Comparison of ENCODE assay signal across 14 cellular contexts in genomic region chrX:1207496-1208025, GRCh38. TPM values are rescaled to one million over a fixed set of nuclear protein-coding genes. Genes with fewer than 3 reads are reported as not detected.
DNase-seq lines count a peak whose midpoint lies in the region; ATAC-seq and TF ChIP-seq lines count a peak whose summit lies in the region.
"Had no signal": no experiment of that assay in that cellular context is flagged by ENCODE, and none has a peak within 500 bp of the region (broad histone marks: within the 10 kb centered on the region; RNA-seq: fewer than 3 reads in every experiment).

No MANE protein-coding gene starts in this region.

- intact Hi-C loops in natural killer cell (cut with micrococcal nuclease), result no loop called here
- intact Hi-C loops in thyroid gland (cut with DNase I), result no loop called here

- H3K27ac Mint-ChIP-seq in natural killer cell treated with Interleukin-12 subunit alpha and Interleukin-12 subunit beta and Interleukin-15 and Interleukin-18, amount 100 ng/mL, for 72 hours, result peak overlapping the region in 1 of 2 donors; percentile 43
- peak overlapping the region in 1 of 2 donors; percentile 75 for H3K27ac Mint-ChIP-seq in natural killer cell

- H4K91ac ChIP-seq in mesenchymal stem cell (ENCODE audit: low read length), result no peak overlapping the region

- no peak for TF ChIP-seq POLR2A in thyroid gland (IDR thresholded peaks at IDR 0.05)

- H3K27me3 Mint-ChIP-seq in natural killer cell treated with Interleukin-12 subunit alpha and Interleukin-12 subunit beta and Interleukin-15 and Interleukin-18, amount 100 ng/mL, for 72 hours, result peaks cover 17 to 21% of the 10 kb centered on the region in 2 donors
- H3K27me3 Mint-ChIP-seq in natural killer cell (ENCODE audit: low read depth in 2 of 2), result peaks cover 0 to 9% of the 10 kb centered on the region in 2 donors

- H3K4me2 ChIP-seq in mesenchymal stem cell (ENCODE audit: low read length, poor library complexity, severe bottlenecking), result no peak overlapping the region

- H3K4me1 ChIP-seq in mesenchymal stem cell (ENCODE audit: control insufficient read depth, insufficient read depth, low read depth, low read length) (peaks cover 2% of the 10 kb centered on the region), thyroid gland (peaks cover 0 to 18% of the 10 kb centered on the region in 2 donors)
- H3K4me1 ChIP-seq: BE2C had no signal

- H3K14ac ChIP-seq in mesenchymal stem cell (ENCODE audit: low read length in 2 of 2), result no peak overlapping the region

- peak overlapping the region; percentile 27 for H3K9ac ChIP-seq in mesenchymal stem cell (ENCODE audit: low read length)

- H3K4me3 ChIP-seq in mesenchymal stem cell (ENCODE audit: insufficient read depth in 1 of 2, low read depth in 1 of 2, low read length in 2 of 2) (no peak overlapping the region), thyroid gland (replicated peaks in 1 of 3) (no peak overlapping the region)
- H3K4me3 ChIP-seq: lung, pancreas, upper lobe of left lung had no signal

- H2BK15ac ChIP-seq in mesenchymal stem cell (ENCODE audit: low read depth, poor library complexity, severe bottlenecking), result no peak overlapping the region

- peaks cover 5% of the 10 kb centered on the region for H3K9me3 Mint-ChIP-seq in natural killer cell treated with Interleukin-12 subunit alpha and Interleukin-12 subunit beta and Interleukin-15 and Interleukin-18, amount 100 ng/mL, for 72 hours
- H3K9me3 Mint-ChIP-seq in natural killer cell, result peaks cover 6% of the 10 kb centered on the region in 2 donors

- peak overlapping the region; percentile 74 for H3K4me3 Mint-ChIP-seq in natural killer cell treated with Interleukin-12 subunit alpha and Interleukin-12 subunit beta and Interleukin-15 and Interleukin-18, amount 100 ng/mL, for 72 hours
- H3K4me3 Mint-ChIP-seq in natural killer cell, result no peak overlapping the region

- no peak overlapping the region for H4K8ac ChIP-seq in mesenchymal stem cell (ENCODE audit: low read length)

- TF ChIP-seq CTCF in natural killer cell (IDR thresholded peaks at IDR 0.05) (no peak), thyroid gland (IDR thresholded peaks at IDR 0.05) (no peak)

- no peak for DNase-seq in natural killer cell treated with Interleukin-12 subunit alpha and Interleukin-12 subunit beta and Interleukin-15 and Interleukin-18, amount 100 ng/mL, for 72 hours (ENCODE audit: low spot score)
- DNase-seq in natural killer cell (no peak), RPMI8226 (peak; percentile 65), mesenchymal stem cell (no peak), thyroid gland (peak; percentile 70 to 80), GOT3 (lab: John Stamatoyannopoulos, UW) (no peak), NCI-H1105 treated with DMSO at 0.1 percent for 48 hours (lab: John Stamatoyannopoulos, UW) (no peak)
- DNase-seq: BE2C, pancreas, upper lobe of left lung had no signal

- H2AK5ac ChIP-seq in mesenchymal stem cell (ENCODE audit: low read length, severe bottlenecking), result no peak overlapping the region

- H2BK5ac ChIP-seq in mesenchymal stem cell (ENCODE audit: low read depth, low read length, poor library complexity, severe bottlenecking), result no peak overlapping the region

- H2AFZ ChIP-seq in mesenchymal stem cell (ENCODE audit: low read depth, low read length), result no peak overlapping the region

- H3K36me3 Mint-ChIP-seq in natural killer cell treated with Interleukin-12 subunit alpha and Interleukin-12 subunit beta and Interleukin-15 and Interleukin-18, amount 100 ng/mL, for 72 hours, result no peaks in the 10 kb centered on the region
- no peaks in the 10 kb centered on the region for H3K36me3 Mint-ChIP-seq in natural killer cell

- no peak for ATAC-seq in natural killer cell treated with Interleukin-12 subunit alpha and Interleukin-12 subunit beta and Interleukin-15 and Interleukin-18, amount 100 ng/mL, for 72 hours
- no peak for ATAC-seq in natural killer cell
- ATAC-seq in GM18520 (IDR thresholded peaks at IDR 0.05; ENCODE audit: unreplicated experiment), result no peak
- ATAC-seq: pancreas had no signal

- no peak overlapping the region for H2BK12ac ChIP-seq in mesenchymal stem cell (ENCODE audit: low read length in 2 of 2)

- no peak overlapping the region for H3K27ac ChIP-seq in mesenchymal stem cell (ENCODE audit: low read length, poor library complexity, severe bottlenecking)
- H3K27ac ChIP-seq in thyroid gland, result peak overlapping the region; percentile 59 to 77 (median 72)
- H3K27ac ChIP-seq: pancreas, upper lobe of left lung, VCaP had no signal

- peaks cover 23 to 29% of the 10 kb centered on the region in 2 donors for H3K4me1 Mint-ChIP-seq in natural killer cell treated with Interleukin-12 subunit alpha and Interleukin-12 subunit beta and Interleukin-15 and Interleukin-18, amount 100 ng/mL, for 72 hours (ENCODE audit: low read depth in 2 of 2)
- H3K4me1 Mint-ChIP-seq in natural killer cell, result peaks cover 25 to 26% of the 10 kb centered on the region in 2 donors

- no peaks in the 10 kb centered on the region for H3K36me3 ChIP-seq in mesenchymal stem cell (ENCODE audit: control insufficient read depth in 1 of 2, insufficient read depth in 2 of 2, low read depth in 1 of 2, low read length in 2 of 2)
- no peaks in the 10 kb centered on the region for H3K36me3 ChIP-seq in thyroid gland
- H3K36me3 ChIP-seq: BE2C, pancreas, upper lobe of left lung had no signal

- WGBS in mesenchymal stem cell, result 81% methylated on average over 15 of the region's 15 CpGs
- WGBS in thyroid gland, 2 donors, result 24 to 28% methylated on average over 15 of the region's 15 CpGs

- H3K9me3 ChIP-seq in mesenchymal stem cell (ENCODE audit: control insufficient read depth, low read length), result no peaks in the 10 kb centered on the region
- H3K9me3 ChIP-seq in thyroid gland, result no peaks in the 10 kb centered on the region
- H3K9me3 ChIP-seq: BE2C, pancreas, upper lobe of left lung had no signal

- H3K27me3 ChIP-seq in mesenchymal stem cell (ENCODE audit: control insufficient read depth in 1 of 2, insufficient read depth in 1 of 2, low read length in 2 of 2) (peaks cover 0 to 4% of the 10 kb centered on the region in 2 experiments), thyroid gland (no peaks in the 10 kb centered on the region)
- H3K27me3 ChIP-seq: BE2C, pancreas, upper lobe of left lung had no signal

- H3K4ac ChIP-seq in mesenchymal stem cell (ENCODE audit: low read depth in 1 of 2, low read length in 2 of 2), result no peak overlapping the region

- no peak overlapping the region for H2BK120ac ChIP-seq in mesenchymal stem cell (ENCODE audit: low read depth, low read length)

- H3K79me1 ChIP-seq in mesenchymal stem cell (replicated peaks; ENCODE audit: low read length, poor library complexity, severe bottlenecking), result no peaks in the 10 kb centered on the region

- H3K18ac ChIP-seq in mesenchymal stem cell (ENCODE audit: low read depth in 1 of 2, low read length in 2 of 2), result no peak overlapping the region

- no peak overlapping the region for H3K23ac ChIP-seq in mesenchymal stem cell (ENCODE audit: low read length in 2 of 2)

RNA-seq across cellular contexts. Expression of gene CRLF2, which starts 4.9 kb away (rescaled TPM):
- total RNA-seq in natural killer cell treated with Interleukin-12 subunit alpha and Interleukin-12 subunit beta and Interleukin-15 and Interleukin-18, amount 100 ng/mL, for 72 hours, result 1 to 10 TPM in 1 of 2 donors, not detected in 1; 2.3 TPM
- 1 to 10 TPM in 1 of 3 donors, not detected in 2; 1.3 TPM for total RNA-seq in natural killer cell
- polyA plus RNA-seq in mesenchymal stem cell (2013, experiment 1 of 2), result 0.22 TPM
- 0.19 TPM for polyA plus RNA-seq in mesenchymal stem cell (2013, experiment 2 of 2)
- not detected for total RNA-seq in thyroid gland
- total RNA-seq: HT-29 had no signal

Comparison
In these comparisons a context has a peak if more than half of its experiments do, and no peak if none do; other contexts are left out.
1. DNase-seq: peak in RPMI8226 (single experiment) and thyroid gland (2 of 2); none in natural killer cell treated with Interleukin-12 subunit alpha and Interleukin-12 subunit beta and Interleukin-15 and Interleukin-18, amount 100 ng/mL, for 72 hours (single experiment), natural killer cell (single experiment), mesenchymal stem cell (single experiment), GOT3 (single experiment) and NCI-H1105 treated with DMSO at 0.1 percent for 48 hours (single experiment).